Comparison of ENCODE assay signal across 13 cellular contexts in genomic region chr12:12881495-12881894, GRCh38. TPM values are rescaled to one million over a fixed set of nuclear protein-coding genes. Genes with fewer than 3 reads are reported as not detected.
DNase-seq lines count a peak whose midpoint lies in the region; ATAC-seq and TF ChIP-seq lines count a peak whose summit lies in the region.
"Had no signal": no experiment of that assay in that cellular context is flagged by ENCODE, and none has a peak within 500 bp of the region (broad histone marks: within the 10 kb centered on the region; RNA-seq: fewer than 3 reads in every experiment).

No MANE protein-coding gene starts in this region.

- no peaks in the 10 kb centered on the region for H3K36me3 Mint-ChIP-seq in activated CD4-positive, alpha-beta T cell treated with anti-CD3 and anti-CD28 coated beads for 36 hours (ENCODE audit: low read depth)
- H3K36me3 Mint-ChIP-seq: memory B cell had no signal

- no peak overlapping the region for H3K4me3 ChIP-seq in RWPE2 (ENCODE audit: severe bottlenecking)
- H3K4me3 ChIP-seq: gastroesophageal sphincter, skin epidermis had no signal

- H3K27ac ChIP-seq in RWPE2 (ENCODE audit: poor library complexity, severe bottlenecking), result peak overlapping the region; percentile 97
- H3K27ac ChIP-seq: gastroesophageal sphincter, skin epidermis had no signal

- POLR2A ChIA-PET in activated CD4-positive, alpha-beta T cell treated with anti-CD3 and anti-CD28 coated beads for 36 hours (lab: Charles Lee), result no interaction called here

- ATAC-seq in activated CD4-positive, alpha-beta T cell treated with anti-CD3 and anti-CD28 coated beads for 36 hours, result peak; percentile 57
- ATAC-seq in RWPE2 (ENCODE audit: low read depth) (peak; percentile 67), esophagus mucosa (peak; percentile 22), HG02981 (IDR thresholded peaks at IDR 0.05; ENCODE audit: unreplicated experiment) (no peak)
- peak; percentile 46 for ATAC-seq in stimulated activated naive CD8-positive, alpha-beta T cell treated with anti-CD3 and anti-CD28 coated beads, Interleukin-15, Interleukin-2, amounts not matched to agents 100 U/mL and 50 U/mL, for 24 hours
- ATAC-seq: gastroesophageal sphincter had no signal

- H3K27me3 ChIP-seq in RWPE2 (ENCODE audit: insufficient read depth, poor library complexity, severe bottlenecking), result no peaks in the 10 kb centered on the region
- H3K27me3 ChIP-seq: gastroesophageal sphincter had no signal

- H3K36me3 ChIP-seq in RWPE2 (ENCODE audit: low read depth), result no peaks in the 10 kb centered on the region
- H3K36me3 ChIP-seq: gastroesophageal sphincter had no signal

- intact Hi-C loops in activated CD4-positive, alpha-beta T cell treated with anti-CD3 and anti-CD28 coated beads for 36 hours (cut with DNase I, micrococcal nuclease), result no loop called here

- CTCF ChIA-PET in activated CD4-positive, alpha-beta T cell treated with anti-CD3 and anti-CD28 coated beads for 36 hours (lab: Charles Lee), result interaction anchor here (0.7 kb wide), 1 partner anchor 111 kb away, joined by 4 read pairs; no protein-coding TSS in a partner anchor

- H3K4me3 Mint-ChIP-seq in activated CD4-positive, alpha-beta T cell treated with anti-CD3 and anti-CD28 coated beads for 36 hours, result no peak overlapping the region
- H3K4me3 Mint-ChIP-seq: memory B cell had no signal

- peaks cover 11% of the 10 kb centered on the region for H3K4me1 Mint-ChIP-seq in activated CD4-positive, alpha-beta T cell treated with anti-CD3 and anti-CD28 coated beads for 36 hours
- H3K4me1 Mint-ChIP-seq: memory B cell had no signal

- no peak for TF ChIP-seq CTCF in RWPE2 (IDR thresholded peaks at IDR 0.05; ENCODE audit: poor library complexity, severe bottlenecking)

- no peak overlapping the region for H3K27ac Mint-ChIP-seq in activated CD4-positive, alpha-beta T cell treated with anti-CD3 and anti-CD28 coated beads for 36 hours
- H3K27ac Mint-ChIP-seq: memory B cell had no signal

- no peak for DNase-seq in activated CD4-positive, alpha-beta T cell treated with anti-CD3 and anti-CD28 coated beads for 36 hours
- no peak for DNase-seq in activated CD4-positive, alpha-beta T cell treated with anti-CD3 and anti-CD28 coated beads for 1 hour
- DNase-seq in RWPE2 (ENCODE audit: low spot score) (no peak), AML-193 (lab: John Stamatoyannopoulos, UW) (no peak), globus pallidus (ENCODE audit: low spot score) (no peak)
- DNase-seq in stimulated activated naive CD8-positive, alpha-beta T cell treated with anti-CD3 and anti-CD28 coated beads, Interleukin-15, Interleukin-2, amounts not matched to agents 100 U/mL and 50 U/mL, for 24 hours, result no peak
- DNase-seq: anterior cingulate cortex, RPMI8226 had no signal

- no peaks in the 10 kb centered on the region for H3K9me3 Mint-ChIP-seq in activated CD4-positive, alpha-beta T cell treated with anti-CD3 and anti-CD28 coated beads for 36 hours (ENCODE audit: low read depth)
- H3K9me3 Mint-ChIP-seq: memory B cell had no signal

- peaks cover 35% of the 10 kb centered on the region for H3K4me1 ChIP-seq in RWPE2 (ENCODE audit: insufficient read depth, poor library complexity, severe bottlenecking)
- H3K4me1 ChIP-seq: gastroesophageal sphincter had no signal

- H3K9me3 ChIP-seq in RWPE2 (ENCODE audit: severe bottlenecking), result no peaks in the 10 kb centered on the region
- H3K9me3 ChIP-seq: gastroesophageal sphincter had no signal

- H3K27me3 Mint-ChIP-seq in activated CD4-positive, alpha-beta T cell treated with anti-CD3 and anti-CD28 coated beads for 36 hours, result no peaks in the 10 kb centered on the region

RNA-seq across cellular contexts. Expression of gene GPRC5A, which starts 9.9 kb away (rescaled TPM):
- total RNA-seq in activated CD4-positive, alpha-beta T cell treated with anti-CD3 and anti-CD28 coated beads for 36 hours, result under 1 TPM; 0.14 to 0.35 TPM
- total RNA-seq in esophagus mucosa, result 11.8 TPM
